ENCODE assay signal across 1 cellular context in genomic region chr17:74430706-74431567, GRCh38.
A peak's percentile ranks its signal among the peaks of the same experiment; 100 is the strongest.
TF ChIP-seq lines count a peak whose summit lies in the region.

No MANE protein-coding gene starts in this region.

TF ChIP-seq in HepG2, 621 proteins besides CTCF, POLR2A, EP300 and RAD21 (continues in another document):
- TF ChIP-seq RFX3 (CRISPR knock-in tag; IDR thresholded peaks at IDR 0.05) (no peak), MAZ (IDR thresholded peaks at IDR 0.05; ENCODE audit: borderline replicate concordance, low read depth, low read length) (peak; percentile 88; the same call in 1 of the 2 replicates), MAZ (CRISPR knock-in tag; IDR thresholded peaks at IDR 0.05; ENCODE audit: low read depth) (peak; percentile 91), ZBTB4 (CRISPR knock-in tag; IDR thresholded peaks at IDR 0.05; ENCODE audit: borderline replicate concordance) (peak; percentile 39; the same call in 1 of the 2 replicates), ZNF691 (CRISPR knock-in tag; IDR thresholded peaks at IDR 0.05; ENCODE audit: borderline replicate concordance, low read depth) (peak; percentile 74; the same call in 1 of the 2 replicates), DBP (CRISPR knock-in tag; IDR thresholded peaks at IDR 0.05; ENCODE audit: not compliant biosample characterization) (peak; percentile 36), U2AF2 (IDR thresholded peaks at IDR 0.05; ENCODE audit: low read depth, low read length) (no peak), NR2F1 (CRISPR knock-in tag; IDR thresholded peaks at IDR 0.05) (peak in 1 of 2 experiments; percentile 21; a peak in 1 of 4 replicates), SCMH1 (CRISPR knock-in tag; IDR thresholded peaks at IDR 0.05; ENCODE audit: borderline replicate concordance) (no peak), ZBTB39 (CRISPR knock-in tag; IDR thresholded peaks at IDR 0.05) (peak; percentile 75; the same call in 1 of the 2 replicates), ZGPAT (CRISPR knock-in tag; IDR thresholded peaks at IDR 0.05) (peak; percentile 77; the same call in 1 of the 2 replicates), MIER3 (CRISPR knock-in tag; IDR thresholded peaks at IDR 0.05; ENCODE audit: borderline replicate concordance) (peak; percentile 54; the same call in 1 of the 2 replicates), IRX3 (CRISPR knock-in tag; IDR thresholded peaks at IDR 0.05; ENCODE audit: borderline replicate concordance, low read depth) (peak; percentile 75; the same call in 1 of the 2 replicates), YY1 (IDR thresholded peaks at IDR 0.05; ENCODE audit: insufficient read depth, insufficient replicate concordance, low read depth, low read length) (no peak), MED13 (CRISPR knock-in tag; IDR thresholded peaks at IDR 0.05) (peak; percentile 79), ZNF383 (CRISPR knock-in tag; IDR thresholded peaks at IDR 0.05; ENCODE audit: borderline replicate concordance) (no peak), HDAC2 (CRISPR knock-in tag; IDR thresholded peaks at IDR 0.05) (no peak; the same call in 1 of the 2 replicates), KLF9 (CRISPR knock-in tag; IDR thresholded peaks at IDR 0.05; ENCODE audit: low read depth) (no peak; the same call in 1 of the 2 replicates), ZNF782 (CRISPR knock-in tag; IDR thresholded peaks at IDR 0.05; ENCODE audit: borderline replicate concordance) (no peak), ZNF737 (CRISPR knock-in tag; IDR thresholded peaks at IDR 0.05; ENCODE audit: borderline replicate concordance) (0 out of 2 replicates have a peak, but pooled peaks have one; percentile 49), XBP1 (CRISPR knock-in tag; IDR thresholded peaks at IDR 0.05) (peak; percentile 42; the same call in 1 of the 2 replicates), ZNF547 (CRISPR knock-in tag; IDR thresholded peaks at IDR 0.05) (peak; percentile 57; the same call in 1 of the 2 replicates), ZNF362 (CRISPR knock-in tag; IDR thresholded peaks at IDR 0.05; ENCODE audit: borderline replicate concordance) (peak; percentile 50; the same call in 1 of the 2 replicates), BCLAF1 (IDR thresholded peaks at IDR 0.05) (no peak), DPF2 (CRISPR knock-in tag; IDR thresholded peaks at IDR 0.05; ENCODE audit: borderline replicate concordance, low read depth) (peak; percentile 61; the same call in 1 of the 2 replicates), ZNF230 (CRISPR knock-in tag; IDR thresholded peaks at IDR 0.05) (0 out of 2 replicates have a peak, but pooled peaks have one; percentile 35), HMG20A (CRISPR knock-in tag; IDR thresholded peaks at IDR 0.05; ENCODE audit: borderline replicate concordance) (peak; percentile 66; the same call in 1 of the 2 replicates), CENPBD1 (CRISPR knock-in tag; IDR thresholded peaks at IDR 0.05; ENCODE audit: borderline replicate concordance, low read depth) (peak; percentile 20; the same call in 1 of the 2 replicates), KDM5B (CRISPR knock-in tag; IDR thresholded peaks at IDR 0.05; ENCODE audit: borderline replicate concordance) (no peak; the same call in 1 of the 2 replicates), ZNF609 (CRISPR knock-in tag; IDR thresholded peaks at IDR 0.05; ENCODE audit: borderline replicate concordance) (peak; percentile 89), GLMP (CRISPR knock-in tag; IDR thresholded peaks at IDR 0.05; ENCODE audit: borderline replicate concordance) (no peak), ZNF83 (CRISPR knock-in tag; IDR thresholded peaks at IDR 0.05; ENCODE audit: borderline replicate concordance) (no peak), ZNF34 (CRISPR knock-in tag; IDR thresholded peaks at IDR 0.05; ENCODE audit: borderline replicate concordance) (no peak), E2F5 (CRISPR knock-in tag; conservative IDR thresholded peaks at IDR 0.05) (0 out of 2 replicates have a peak, but pooled peaks have one; percentile 36), HOXA9 (CRISPR knock-in tag; IDR thresholded peaks at IDR 0.05; ENCODE audit: borderline replicate concordance) (no peak; the same call in 1 of the 2 replicates)
